ENCODE assay signal across 19 cellular contexts in the genomic region with DNA sequence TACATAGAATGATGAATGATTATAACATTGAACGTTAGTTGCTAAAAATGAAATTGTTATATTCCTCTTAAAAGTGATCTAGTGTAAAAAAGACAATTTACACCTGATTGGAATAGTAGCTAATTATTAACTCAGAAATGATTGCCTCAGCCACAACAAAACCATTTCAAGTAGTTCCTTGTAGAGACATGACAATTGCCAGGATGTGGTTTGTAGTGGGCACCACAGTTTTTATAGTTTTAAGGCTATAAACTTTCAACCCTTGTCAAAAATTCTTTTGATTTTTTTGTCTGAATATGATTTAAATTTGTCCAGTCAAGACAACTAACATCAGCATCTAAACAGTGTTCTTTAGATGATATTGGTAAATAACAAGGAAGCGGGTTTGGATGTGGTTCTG.
"Had no signal": no experiment of that assay in that cellular context is flagged by ENCODE, and none has a peak within 500 bp of the region (broad histone marks: within the 10 kb centered on the region; RNA-seq: fewer than 3 reads in every experiment).

No MANE protein-coding gene starts in this region.

- H3K4me1 ChIP-seq: heart left ventricle, left lung, lower lobe of right lung, parathyroid adenoma, prostate gland, testis, tibial nerve had no signal

- H3K4me3 ChIP-seq: dorsolateral prefrontal cortex, heart left ventricle, left lung, lower lobe of right lung, prostate gland, right lobe of liver, testis, tibial nerve had no signal

- H3K36me3 ChIP-seq: heart left ventricle, left lung, lower lobe of right lung, prostate gland, right lobe of liver, tibial nerve had no signal

- H3K27me3 ChIP-seq: dorsolateral prefrontal cortex, heart left ventricle, left lung, right lobe of liver, testis, tibial nerve had no signal

- H3K9me3 ChIP-seq: lower lobe of right lung, prostate gland, right lobe of liver, testis had no signal

- DNase-seq: cortex of kidney; dorsolateral prefrontal cortex; effector CD8-positive, alpha-beta T cell; foreskin melanocyte; heart left ventricle; hypothalamus; left lung; lower lobe of right lung; natural killer cell; retina; right lobe of liver; stimulated activated CD4-positive, alpha-beta T cell treated with anti-CD3 and anti-CD28 coated beads, Interleukin-4, amount 100 ng/mL, for 1 hour; stimulated activated CD8-positive, alpha-beta memory T cell treated with anti-CD3 and anti-CD28 coated beads, Interleukin-4, amount 100 ng/mL, for 48 hours; stimulated activated naive CD8-positive, alpha-beta T cell treated with anti-CD3 and anti-CD28 coated beads, Interleukin-15, Interleukin-2, amounts not matched to agents 100 U/mL and 50 U/mL, for 24 hours; testis had no signal

- H2AFZ ChIP-seq: parathyroid adenoma had no signal

- H3K27ac ChIP-seq: dorsolateral prefrontal cortex, heart left ventricle, left lung, lower lobe of right lung, parathyroid adenoma, prostate gland, right lobe of liver, testis, tibial nerve had no signal

- H3K9ac ChIP-seq: parathyroid adenoma had no signal

- ATAC-seq: heart left ventricle; left lung; lower lobe of right lung; natural killer cell; stimulated activated effector memory CD8-positive, alpha-beta T cell treated with anti-CD3 and anti-CD28 coated beads, Interleukin-12 subunit alpha, Interleukin-12 subunit beta, amount 100 ng/mL, for 72 hours; stimulated activated naive CD8-positive, alpha-beta T cell treated with anti-CD3 and anti-CD28 coated beads, Interleukin-15, Interleukin-2, amounts not matched to agents 100 U/mL and 50 U/mL, for 24 hours had no signal

- H3K79me2 ChIP-seq: parathyroid adenoma had no signal
